Comparison of ENCODE assay signal across 1 cellular context in the genomic region with DNA sequence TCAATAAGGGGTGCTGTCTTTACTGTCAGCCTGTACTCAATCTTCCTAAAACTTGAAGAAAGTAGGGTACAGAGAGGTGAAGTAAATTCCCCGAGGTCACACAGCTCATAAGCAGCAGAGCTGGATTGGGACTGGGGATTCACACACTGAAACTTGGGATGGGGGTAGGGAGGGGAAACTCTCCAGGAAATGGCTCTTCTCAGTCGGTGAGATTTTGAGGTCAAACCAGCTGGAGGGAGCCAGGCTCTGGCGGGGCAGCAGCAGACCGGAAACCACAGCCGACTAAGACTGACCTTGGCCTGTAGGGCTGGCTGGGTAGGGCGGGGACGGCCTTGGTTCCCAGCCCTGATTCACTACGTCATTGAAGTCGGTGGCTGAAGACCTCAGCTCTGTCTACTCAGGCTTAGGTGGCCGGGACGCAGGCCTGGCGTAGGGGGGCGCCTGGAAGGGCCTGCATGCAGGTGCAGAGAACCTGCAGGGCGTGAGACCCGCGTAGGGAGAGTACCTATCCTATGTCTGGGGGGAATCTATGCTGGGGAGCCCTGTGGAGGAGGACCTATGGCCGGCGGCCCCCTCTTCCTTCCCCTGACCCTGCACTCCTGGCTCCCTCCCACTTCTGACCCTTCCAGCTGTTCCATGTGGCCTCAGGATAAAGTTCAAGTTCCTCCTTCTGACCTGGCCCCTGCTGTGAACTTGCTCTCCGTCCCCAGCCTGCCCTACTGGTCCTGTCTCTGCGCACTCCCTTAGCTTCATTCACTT.
TF ChIP-seq lines count a peak whose summit lies in the region.

No MANE protein-coding gene starts in this region.

TF ChIP-seq in K562, 482 proteins besides CTCF, POLR2A, EP300 and RAD21 (continued from another document and continues in another):
- TF ChIP-seq, protein P1, sequence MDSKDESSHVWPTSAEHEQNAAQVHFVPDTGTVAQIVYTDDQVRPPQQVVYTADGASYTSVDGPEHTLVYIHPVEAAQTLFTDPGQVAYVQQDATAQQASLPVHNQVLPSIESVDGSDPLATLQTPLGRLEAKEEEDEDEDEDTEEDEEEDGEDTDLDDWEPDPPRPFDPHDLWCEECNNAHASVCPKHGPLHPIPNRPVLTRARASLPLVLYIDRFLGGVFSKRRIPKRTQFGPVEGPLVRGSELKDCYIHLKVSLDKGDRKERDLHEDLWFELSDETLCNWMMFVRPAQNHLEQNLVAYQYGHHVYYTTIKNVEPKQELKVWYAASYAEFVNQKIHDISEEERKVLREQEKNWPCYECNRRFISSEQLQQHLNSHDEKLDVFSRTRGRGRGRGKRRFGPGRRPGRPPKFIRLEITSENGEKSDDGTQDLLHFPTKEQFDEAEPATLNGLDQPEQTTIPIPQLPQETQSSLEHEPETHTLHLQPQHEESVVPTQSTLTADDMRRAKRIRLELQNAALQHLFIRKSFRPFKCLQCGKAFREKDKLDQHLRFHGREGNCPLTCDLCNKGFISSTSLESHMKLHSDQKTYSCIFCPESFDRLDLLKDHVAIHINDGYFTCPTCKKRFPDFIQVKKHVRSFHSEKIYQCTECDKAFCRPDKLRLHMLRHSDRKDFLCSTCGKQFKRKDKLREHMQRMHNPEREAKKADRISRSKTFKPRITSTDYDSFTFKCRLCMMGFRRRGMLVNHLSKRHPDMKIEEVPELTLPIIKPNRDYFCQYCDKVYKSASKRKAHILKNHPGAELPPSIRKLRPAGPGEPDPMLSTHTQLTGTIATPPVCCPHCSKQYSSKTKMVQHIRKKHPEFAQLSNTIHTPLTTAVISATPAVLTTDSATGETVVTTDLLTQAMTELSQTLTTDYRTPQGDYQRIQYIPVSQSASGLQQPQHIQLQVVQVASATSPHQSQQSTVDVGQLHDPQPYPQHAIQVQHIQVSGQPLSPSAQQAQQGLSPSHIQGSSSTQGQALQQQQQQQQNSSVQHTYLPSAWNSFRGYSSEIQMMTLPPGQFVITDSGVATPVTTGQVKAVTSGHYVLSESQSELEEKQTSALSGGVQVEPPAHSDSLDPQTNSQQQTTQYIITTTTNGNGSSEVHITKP (IDR thresholded peaks at IDR 0.05; ENCODE audit: partially characterized antibody): peak; percentile 75
- TF ChIP-seq MYC (IDR thresholded peaks at IDR 0.05; ENCODE audit: low read depth, low read length) (no peak; the same call in 1 of the 2 replicates), MYC (CRISPR knock-in tag; IDR thresholded peaks at IDR 0.05; ENCODE audit: borderline replicate concordance, low read depth) (peak; percentile 39; the same call in 1 of the 2 replicates), ARID2 (IDR thresholded peaks at IDR 0.05) (no peak), MCM2 (IDR thresholded peaks at IDR 0.05; ENCODE audit: low read depth) (no peak), EP400 (IDR thresholded peaks at IDR 0.05) (peak; percentile 5; the same call in 1 of the 2 replicates), MEF2A (IDR thresholded peaks at IDR 0.05; ENCODE audit: control insufficient read depth, low read depth, low read length) (no peak), NBN (IDR thresholded peaks at IDR 0.05; ENCODE audit: low read depth) (0 out of 2 replicates have a peak, but pooled peaks have one; percentile 17), TSC22D4 (tag; IDR thresholded peaks at IDR 0.05) (no peak), ZNF12 (CRISPR knock-in tag; IDR thresholded peaks at IDR 0.05) (0 out of 2 replicates have a peak, but pooled peaks have one; percentile 31), ZFX (CRISPR knock-in tag; IDR thresholded peaks at IDR 0.05) (peak; percentile 74), ZNF324 (CRISPR knock-in tag; IDR thresholded peaks at IDR 0.05) (no peak), RBM14 (IDR thresholded peaks at IDR 0.05; ENCODE audit: borderline replicate concordance, insufficient read depth, low read depth, low read length) (no peak), BRD4 (IDR thresholded peaks at IDR 0.05) (no peak), SETDB1 (IDR thresholded peaks at IDR 0.05; ENCODE audit: low read length) (no peak), BCOR (IDR thresholded peaks at IDR 0.05) (peak; percentile 92), ZNF134 (CRISPR knock-in tag; conservative IDR thresholded peaks at IDR 0.05) (no peak), ELF2 (CRISPR knock-in tag; IDR thresholded peaks at IDR 0.05) (no peak), ZKSCAN8 (CRISPR knock-in tag; IDR thresholded peaks at IDR 0.05) (no peak), WHSC1 (IDR thresholded peaks at IDR 0.05; ENCODE audit: low read length) (no peak), FIP1L1 (IDR thresholded peaks at IDR 0.05; ENCODE audit: low read depth, low read length, poor library complexity, severe bottlenecking) (no peak), MAZ (CRISPR knock-in tag; conservative IDR thresholded peaks at IDR 0.05 in 1 of 2, IDR thresholded peaks at IDR 0.05 in 1 of 2) (peak; percentile 30 to 58; a peak in 1 of 4 replicates)
- TF ChIP-seq, protein P2, sequence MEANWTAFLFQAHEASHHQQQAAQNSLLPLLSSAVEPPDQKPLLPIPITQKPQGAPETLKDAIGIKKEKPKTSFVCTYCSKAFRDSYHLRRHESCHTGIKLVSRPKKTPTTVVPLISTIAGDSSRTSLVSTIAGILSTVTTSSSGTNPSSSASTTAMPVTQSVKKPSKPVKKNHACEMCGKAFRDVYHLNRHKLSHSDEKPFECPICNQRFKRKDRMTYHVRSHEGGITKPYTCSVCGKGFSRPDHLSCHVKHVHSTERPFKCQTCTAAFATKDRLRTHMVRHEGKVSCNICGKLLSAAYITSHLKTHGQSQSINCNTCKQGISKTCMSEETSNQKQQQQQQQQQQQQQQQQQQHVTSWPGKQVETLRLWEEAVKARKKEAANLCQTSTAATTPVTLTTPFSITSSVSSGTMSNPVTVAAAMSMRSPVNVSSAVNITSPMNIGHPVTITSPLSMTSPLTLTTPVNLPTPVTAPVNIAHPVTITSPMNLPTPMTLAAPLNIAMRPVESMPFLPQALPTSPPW (CRISPR knock-in tag; IDR thresholded peaks at IDR 0.05): peak; percentile 50
- TF ChIP-seq, protein P3, sequence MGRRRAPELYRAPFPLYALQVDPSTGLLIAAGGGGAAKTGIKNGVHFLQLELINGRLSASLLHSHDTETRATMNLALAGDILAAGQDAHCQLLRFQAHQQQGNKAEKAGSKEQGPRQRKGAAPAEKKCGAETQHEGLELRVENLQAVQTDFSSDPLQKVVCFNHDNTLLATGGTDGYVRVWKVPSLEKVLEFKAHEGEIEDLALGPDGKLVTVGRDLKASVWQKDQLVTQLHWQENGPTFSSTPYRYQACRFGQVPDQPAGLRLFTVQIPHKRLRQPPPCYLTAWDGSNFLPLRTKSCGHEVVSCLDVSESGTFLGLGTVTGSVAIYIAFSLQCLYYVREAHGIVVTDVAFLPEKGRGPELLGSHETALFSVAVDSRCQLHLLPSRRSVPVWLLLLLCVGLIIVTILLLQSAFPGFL (CRISPR knock-in tag; IDR thresholded peaks at IDR 0.05): no peak
- TF ChIP-seq, protein P4, sequence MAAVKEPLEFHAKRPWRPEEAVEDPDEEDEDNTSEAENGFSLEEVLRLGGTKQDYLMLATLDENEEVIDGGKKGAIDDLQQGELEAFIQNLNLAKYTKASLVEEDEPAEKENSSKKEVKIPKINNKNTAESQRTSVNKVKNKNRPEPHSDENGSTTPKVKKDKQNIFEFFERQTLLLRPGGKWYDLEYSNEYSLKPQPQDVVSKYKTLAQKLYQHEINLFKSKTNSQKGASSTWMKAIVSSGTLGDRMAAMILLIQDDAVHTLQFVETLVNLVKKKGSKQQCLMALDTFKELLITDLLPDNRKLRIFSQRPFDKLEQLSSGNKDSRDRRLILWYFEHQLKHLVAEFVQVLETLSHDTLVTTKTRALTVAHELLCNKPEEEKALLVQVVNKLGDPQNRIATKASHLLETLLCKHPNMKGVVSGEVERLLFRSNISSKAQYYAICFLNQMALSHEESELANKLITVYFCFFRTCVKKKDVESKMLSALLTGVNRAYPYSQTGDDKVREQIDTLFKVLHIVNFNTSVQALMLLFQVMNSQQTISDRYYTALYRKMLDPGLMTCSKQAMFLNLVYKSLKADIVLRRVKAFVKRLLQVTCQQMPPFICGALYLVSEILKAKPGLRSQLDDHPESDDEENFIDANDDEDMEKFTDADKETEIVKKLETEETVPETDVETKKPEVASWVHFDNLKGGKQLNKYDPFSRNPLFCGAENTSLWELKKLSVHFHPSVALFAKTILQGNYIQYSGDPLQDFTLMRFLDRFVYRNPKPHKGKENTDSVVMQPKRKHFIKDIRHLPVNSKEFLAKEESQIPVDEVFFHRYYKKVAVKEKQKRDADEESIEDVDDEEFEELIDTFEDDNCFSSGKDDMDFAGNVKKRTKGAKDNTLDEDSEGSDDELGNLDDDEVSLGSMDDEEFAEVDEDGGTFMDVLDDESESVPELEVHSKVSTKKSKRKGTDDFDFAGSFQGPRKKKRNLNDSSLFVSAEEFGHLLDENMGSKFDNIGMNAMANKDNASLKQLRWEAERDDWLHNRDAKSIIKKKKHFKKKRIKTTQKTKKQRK (IDR thresholded peaks at IDR 0.05; ENCODE audit: borderline replicate concordance, low read depth, low read length): no peak
- TF ChIP-seq, protein P5, sequence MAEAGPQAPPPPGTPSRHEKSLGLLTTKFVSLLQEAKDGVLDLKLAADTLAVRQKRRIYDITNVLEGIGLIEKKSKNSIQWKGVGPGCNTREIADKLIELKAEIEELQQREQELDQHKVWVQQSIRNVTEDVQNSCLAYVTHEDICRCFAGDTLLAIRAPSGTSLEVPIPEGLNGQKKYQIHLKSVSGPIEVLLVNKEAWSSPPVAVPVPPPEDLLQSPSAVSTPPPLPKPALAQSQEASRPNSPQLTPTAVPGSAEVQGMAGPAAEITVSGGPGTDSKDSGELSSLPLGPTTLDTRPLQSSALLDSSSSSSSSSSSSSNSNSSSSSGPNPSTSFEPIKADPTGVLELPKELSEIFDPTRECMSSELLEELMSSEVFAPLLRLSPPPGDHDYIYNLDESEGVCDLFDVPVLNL (CRISPR knock-in tag; IDR thresholded peaks at IDR 0.05; ENCODE audit: low read depth): no peak
- TF ChIP-seq, protein P6, sequence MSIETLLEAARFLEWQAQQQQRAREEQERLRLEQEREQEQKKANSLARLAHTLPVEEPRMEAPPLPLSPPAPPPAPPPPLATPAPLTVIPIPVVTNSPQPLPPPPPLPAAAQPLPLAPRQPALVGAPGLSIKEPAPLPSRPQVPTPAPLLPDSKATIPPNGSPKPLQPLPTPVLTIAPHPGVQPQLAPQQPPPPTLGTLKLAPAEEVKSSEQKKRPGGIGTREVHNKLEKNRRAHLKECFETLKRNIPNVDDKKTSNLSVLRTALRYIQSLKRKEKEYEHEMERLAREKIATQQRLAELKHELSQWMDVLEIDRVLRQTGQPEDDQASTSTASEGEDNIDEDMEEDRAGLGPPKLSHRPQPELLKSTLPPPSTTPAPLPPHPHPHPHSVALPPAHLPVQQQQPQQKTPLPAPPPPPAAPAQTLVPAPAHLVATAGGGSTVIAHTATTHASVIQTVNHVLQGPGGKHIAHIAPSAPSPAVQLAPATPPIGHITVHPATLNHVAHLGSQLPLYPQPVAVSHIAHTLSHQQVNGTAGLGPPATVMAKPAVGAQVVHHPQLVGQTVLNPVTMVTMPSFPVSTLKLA (conservative IDR thresholded peaks at IDR 0.05): no peak; a peak in 1 of 4 replicates
- TF ChIP-seq, protein P7, sequence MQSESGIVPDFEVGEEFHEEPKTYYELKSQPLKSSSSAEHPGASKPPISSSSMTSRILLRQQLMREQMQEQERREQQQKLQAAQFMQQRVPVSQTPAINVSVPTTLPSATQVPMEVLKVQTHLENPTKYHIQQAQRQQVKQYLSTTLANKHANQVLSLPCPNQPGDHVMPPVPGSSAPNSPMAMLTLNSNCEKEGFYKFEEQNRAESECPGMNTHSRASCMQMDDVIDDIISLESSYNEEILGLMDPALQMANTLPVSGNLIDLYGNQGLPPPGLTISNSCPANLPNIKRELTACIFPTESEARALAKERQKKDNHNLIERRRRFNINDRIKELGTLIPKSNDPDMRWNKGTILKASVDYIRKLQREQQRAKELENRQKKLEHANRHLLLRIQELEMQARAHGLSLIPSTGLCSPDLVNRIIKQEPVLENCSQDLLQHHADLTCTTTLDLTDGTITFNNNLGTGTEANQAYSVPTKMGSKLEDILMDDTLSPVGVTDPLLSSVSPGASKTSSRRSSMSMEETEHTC (IDR thresholded peaks at IDR 0.05): no peak
- TF ChIP-seq, protein P8, sequence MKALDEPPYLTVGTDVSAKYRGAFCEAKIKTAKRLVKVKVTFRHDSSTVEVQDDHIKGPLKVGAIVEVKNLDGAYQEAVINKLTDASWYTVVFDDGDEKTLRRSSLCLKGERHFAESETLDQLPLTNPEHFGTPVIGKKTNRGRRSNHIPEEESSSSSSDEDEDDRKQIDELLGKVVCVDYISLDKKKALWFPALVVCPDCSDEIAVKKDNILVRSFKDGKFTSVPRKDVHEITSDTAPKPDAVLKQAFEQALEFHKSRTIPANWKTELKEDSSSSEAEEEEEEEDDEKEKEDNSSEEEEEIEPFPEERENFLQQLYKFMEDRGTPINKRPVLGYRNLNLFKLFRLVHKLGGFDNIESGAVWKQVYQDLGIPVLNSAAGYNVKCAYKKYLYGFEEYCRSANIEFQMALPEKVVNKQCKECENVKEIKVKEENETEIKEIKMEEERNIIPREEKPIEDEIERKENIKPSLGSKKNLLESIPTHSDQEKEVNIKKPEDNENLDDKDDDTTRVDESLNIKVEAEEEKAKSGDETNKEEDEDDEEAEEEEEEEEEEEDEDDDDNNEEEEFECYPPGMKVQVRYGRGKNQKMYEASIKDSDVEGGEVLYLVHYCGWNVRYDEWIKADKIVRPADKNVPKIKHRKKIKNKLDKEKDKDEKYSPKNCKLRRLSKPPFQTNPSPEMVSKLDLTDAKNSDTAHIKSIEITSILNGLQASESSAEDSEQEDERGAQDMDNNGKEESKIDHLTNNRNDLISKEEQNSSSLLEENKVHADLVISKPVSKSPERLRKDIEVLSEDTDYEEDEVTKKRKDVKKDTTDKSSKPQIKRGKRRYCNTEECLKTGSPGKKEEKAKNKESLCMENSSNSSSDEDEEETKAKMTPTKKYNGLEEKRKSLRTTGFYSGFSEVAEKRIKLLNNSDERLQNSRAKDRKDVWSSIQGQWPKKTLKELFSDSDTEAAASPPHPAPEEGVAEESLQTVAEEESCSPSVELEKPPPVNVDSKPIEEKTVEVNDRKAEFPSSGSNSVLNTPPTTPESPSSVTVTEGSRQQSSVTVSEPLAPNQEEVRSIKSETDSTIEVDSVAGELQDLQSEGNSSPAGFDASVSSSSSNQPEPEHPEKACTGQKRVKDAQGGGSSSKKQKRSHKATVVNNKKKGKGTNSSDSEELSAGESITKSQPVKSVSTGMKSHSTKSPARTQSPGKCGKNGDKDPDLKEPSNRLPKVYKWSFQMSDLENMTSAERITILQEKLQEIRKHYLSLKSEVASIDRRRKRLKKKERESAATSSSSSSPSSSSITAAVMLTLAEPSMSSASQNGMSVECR (CRISPR knock-in tag; IDR thresholded peaks at IDR 0.05): no peak
- TF ChIP-seq, protein P9, sequence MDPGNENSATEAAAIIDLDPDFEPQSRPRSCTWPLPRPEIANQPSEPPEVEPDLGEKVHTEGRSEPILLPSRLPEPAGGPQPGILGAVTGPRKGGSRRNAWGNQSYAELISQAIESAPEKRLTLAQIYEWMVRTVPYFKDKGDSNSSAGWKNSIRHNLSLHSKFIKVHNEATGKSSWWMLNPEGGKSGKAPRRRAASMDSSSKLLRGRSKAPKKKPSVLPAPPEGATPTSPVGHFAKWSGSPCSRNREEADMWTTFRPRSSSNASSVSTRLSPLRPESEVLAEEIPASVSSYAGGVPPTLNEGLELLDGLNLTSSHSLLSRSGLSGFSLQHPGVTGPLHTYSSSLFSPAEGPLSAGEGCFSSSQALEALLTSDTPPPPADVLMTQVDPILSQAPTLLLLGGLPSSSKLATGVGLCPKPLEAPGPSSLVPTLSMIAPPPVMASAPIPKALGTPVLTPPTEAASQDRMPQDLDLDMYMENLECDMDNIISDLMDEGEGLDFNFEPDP (CRISPR knock-in tag; IDR thresholded peaks at IDR 0.05): no peak
